Comparison of ENCODE assay signal across 19 cellular contexts in the genomic region with DNA sequence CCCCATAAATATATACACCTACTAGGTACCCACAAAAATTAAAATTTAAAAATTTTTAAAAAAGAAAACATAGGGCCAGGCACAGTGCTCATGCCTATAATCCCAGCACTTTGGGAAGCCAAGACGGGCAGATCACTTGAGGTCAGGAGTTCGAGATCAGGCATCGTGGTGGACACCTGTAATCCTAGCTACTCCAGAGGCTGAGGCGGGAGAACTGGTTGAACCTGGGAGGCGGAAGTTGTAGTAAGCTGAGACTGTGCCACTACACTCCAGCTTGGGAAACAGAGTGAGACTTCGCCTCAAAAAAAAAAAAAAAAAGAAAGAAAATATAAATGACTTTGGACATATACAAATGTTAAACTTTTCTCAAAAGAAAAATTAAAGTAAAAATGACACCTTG.
"Had no signal": no experiment of that assay in that cellular context is flagged by ENCODE, and none has a peak within 500 bp of the region (broad histone marks: within the 10 kb centered on the region; RNA-seq: fewer than 3 reads in every experiment).

No MANE protein-coding gene starts in this region.

- H3K27me3 ChIP-seq: foreskin keratinocyte, pancreas, right lobe of liver, spleen, stomach, upper lobe of left lung, uterus had no signal

- H3K9me3 Mint-ChIP-seq: dendritic cell treated with granulocyte-macrophage colony-stimulating factor and Interleukin-4, amounts not matched to agents 40 ng/mL and 50 ng/mL, for 4 days; effector memory CD8-positive, alpha-beta T cell; naive B cell; nephron had no signal

- H3K9me3 ChIP-seq: pancreas, prostate gland, right lobe of liver, spleen, stomach, upper lobe of left lung, uterus had no signal

- DNase-seq: effector memory CD8-positive, alpha-beta T cell; foreskin keratinocyte; mesendoderm; naive B cell; occipital lobe; pancreas; retina; right lobe of liver; spleen; stimulated activated CD4-positive, alpha-beta T cell treated with anti-CD3 and anti-CD28 coated beads, Interleukin-15, amount 100 ng/mL, for 24 hours; stimulated activated CD4-positive, alpha-beta T cell treated with anti-CD3 and anti-CD28 coated beads, Interleukin-1b, Interleukin-23, amount 100 ng/mL, for 48 hours; stimulated activated naive CD4-positive, alpha-beta T cell; stomach; upper lobe of left lung; uterus had no signal

- H3K4me3 Mint-ChIP-seq: dendritic cell treated with granulocyte-macrophage colony-stimulating factor and Interleukin-4, amounts not matched to agents 40 ng/mL and 50 ng/mL, for 4 days; effector memory CD8-positive, alpha-beta T cell; naive B cell; nephron had no signal

- H3K4me3 ChIP-seq: pancreas, prostate gland, right lobe of liver, spleen, stomach, upper lobe of left lung, uterus had no signal

- H3K27ac ChIP-seq: foreskin keratinocyte, pancreas, prostate gland, right lobe of liver, spleen, stomach, upper lobe of left lung, uterus had no signal

- H3K36me3 ChIP-seq: pancreas, prostate gland, right lobe of liver, uterus had no signal

- ATAC-seq: effector memory CD8-positive, alpha-beta T cell; foreskin keratinocyte; pancreas; right lobe of liver had no signal

- H3K4me1 ChIP-seq: foreskin keratinocyte, pancreas, prostate gland had no signal

- FAIRE-seq: colon had no signal

- H3K27me3 Mint-ChIP-seq: dendritic cell treated with granulocyte-macrophage colony-stimulating factor and Interleukin-4, amounts not matched to agents 40 ng/mL and 50 ng/mL, for 4 days; effector memory CD8-positive, alpha-beta T cell; naive B cell had no signal

- H3K27ac Mint-ChIP-seq: dendritic cell treated with granulocyte-macrophage colony-stimulating factor and Interleukin-4, amounts not matched to agents 40 ng/mL and 50 ng/mL, for 4 days; nephron had no signal
